In the genomic region with DNA sequence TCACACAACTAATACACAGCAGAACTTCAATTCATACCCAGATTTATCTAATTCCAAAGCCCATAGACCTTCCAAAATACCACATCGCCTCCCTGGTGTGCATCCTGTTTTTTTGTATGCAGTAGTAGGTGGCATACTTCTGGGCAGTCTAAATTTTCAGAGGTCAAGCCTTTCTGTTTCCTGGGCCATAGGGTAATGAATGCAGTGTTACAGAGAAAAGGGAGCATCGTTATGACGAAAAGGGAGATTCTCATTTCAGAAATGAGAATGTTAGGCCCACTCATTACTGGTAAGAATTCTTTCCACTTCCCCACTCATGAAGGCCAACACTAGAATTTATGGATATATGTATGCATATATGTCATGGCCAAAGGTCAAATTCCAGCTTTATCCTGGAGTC, we compare ENCODE assay signal across 20 cellular contexts.
DNase-seq lines count a peak whose midpoint lies in the region; ATAC-seq, FAIRE-seq and TF ChIP-seq lines count a peak whose summit lies in the region.
"Had no signal": no experiment of that assay in that cellular context is flagged by ENCODE, and none has a peak within 500 bp of the region (broad histone marks: within the 10 kb centered on the region; RNA-seq: fewer than 3 reads in every experiment).

No MANE protein-coding gene starts in this region.

- H3K36me3 ChIP-seq in SK-N-SH (replicated peaks in 1 of 2; ENCODE audit: control insufficient read depth in 1 of 2, insufficient read depth in 2 of 2, low read length in 1 of 2) (no peaks in the 10 kb centered on the region), GM12878 (ENCODE audit: control insufficient read depth in 2 of 2, insufficient read depth in 2 of 2, low read length in 1 of 2) (no peaks in the 10 kb centered on the region), neural cell (ENCODE audit: insufficient read depth, low read length) (no peaks in the 10 kb centered on the region)
- H3K36me3 ChIP-seq: HAP-1 had no signal

- WGBS in SK-N-SH (ENCODE audit: low lambda C conversion rate): 69% methylated on average over 3 of the region's 3 CpGs
- WGBS in GM12878 (ENCODE audit: insufficient coverage, insufficient replicate concordance, low lambda C conversion rate, missing lambda C conversion rate): 14% methylated on average over 3 of the region's 3 CpGs

- no peak for TF ChIP-seq CTCF in SK-N-SH (IDR thresholded peaks at IDR 0.05)
- TF ChIP-seq CTCF in GM12878 (IDR thresholded peaks at IDR 0.05 in 2 of 3, conservative IDR thresholded peaks at IDR 0.05 in 1 of 3; ENCODE audit: control insufficient read depth in 2 of 3, extremely low read depth in 1 of 3, insufficient read depth in 1 of 3, low read depth in 3 of 3, low read length in 3 of 3): no peak
- no peak for TF ChIP-seq CTCF in neural cell (IDR thresholded peaks at IDR 0.05; ENCODE audit: poor library complexity, severe bottlenecking)

- no TSS peak for BruUV-seq in GM12878 (replicated peaks; lab: Mats Ljungman, UMichigan)

- H2AFZ ChIP-seq in SK-N-SH (ENCODE audit: low read depth): no peak overlapping the region
- no peak overlapping the region for H2AFZ ChIP-seq in GM12878 (ENCODE audit: control insufficient read depth, low read depth, low read length)
- H2AFZ ChIP-seq in neural cell (ENCODE audit: low read depth, low read length): no peak overlapping the region
- H2AFZ ChIP-seq: GM23248 had no signal

- H3K27me3 ChIP-seq in SK-N-SH (ENCODE audit: insufficient read depth): no peaks in the 10 kb centered on the region
- H3K27me3 ChIP-seq in GM12878 (replicated peaks in 1 of 2; ENCODE audit: control insufficient read depth in 2 of 2, insufficient read depth in 2 of 2, low read length in 1 of 2): no peaks in the 10 kb centered on the region
- H3K27me3 ChIP-seq in neural cell (ENCODE audit: insufficient read depth, low read depth, low read length): no peaks in the 10 kb centered on the region

- CTCF ChIA-PET in SK-N-SH (lab: Yijun Ruan, JAX): no interaction called here
- CTCF ChIA-PET in GM12878 (lab: Yijun Ruan, JAX): no interaction called here

- FAIRE-seq in GM12878 (lab: Jason Lieb, UNC): no peak
- FAIRE-seq: A549, HTR-8/SVneo, K562 had no signal

- in situ Hi-C loops in GM12878 (cut with MboI): no loop called here

- no peaks in the 10 kb centered on the region for H4K20me1 ChIP-seq in SK-N-SH (ENCODE audit: insufficient read depth)
- no peaks in the 10 kb centered on the region for H4K20me1 ChIP-seq in GM12878 (ENCODE audit: control insufficient read depth, insufficient read depth)
- no peaks in the 10 kb centered on the region for H4K20me1 ChIP-seq in neural cell (ENCODE audit: insufficient read depth)

- TF ChIP-seq POLR2A in GM12878 (IDR thresholded peaks at IDR 0.05; ENCODE audit: low read depth, low read length): no peak

- H3K79me2 ChIP-seq in SK-N-SH (ENCODE audit: insufficient read depth): no peaks in the 10 kb centered on the region
- no peaks in the 10 kb centered on the region for H3K79me2 ChIP-seq in GM12878 (ENCODE audit: control insufficient read depth, insufficient read depth, low read length)
- no peaks in the 10 kb centered on the region for H3K79me2 ChIP-seq in neural cell (replicated peaks; ENCODE audit: insufficient read depth, low read length)

- H3F3A ChIP-seq in SK-N-SH (replicated peaks; ENCODE audit: insufficient read depth) (peaks cover 21% of the 10 kb centered on the region), neural cell (ENCODE audit: insufficient read depth, low read length, poor library complexity, severe bottlenecking) (no peaks in the 10 kb centered on the region)

- H3K4me2 ChIP-seq in SK-N-SH: peak overlapping the region; percentile 58
- H3K4me2 ChIP-seq in GM12878 (ENCODE audit: control insufficient read depth, insufficient read depth): no peak overlapping the region
- no peak overlapping the region for H3K4me2 ChIP-seq in neural cell (ENCODE audit: low read length)
- H3K4me2 ChIP-seq: A549 had no signal

- H3K4me3 ChIP-seq in SK-N-SH (ENCODE audit: low read depth in 2 of 2, low read length in 1 of 2): no peak overlapping the region
- no peak overlapping the region for H3K4me3 ChIP-seq in GM12878
- H3K4me3 ChIP-seq in neural cell (ENCODE audit: low read length): no peak overlapping the region
- H3K4me3 ChIP-seq: A549, GM23248, HAP-1, K562 had no signal

- H3K9me2 ChIP-seq in SK-N-SH: no peaks in the 10 kb centered on the region
- H3K9me2 ChIP-seq in neural cell (ENCODE audit: insufficient read depth, low read length): no peaks in the 10 kb centered on the region

- H3K9ac ChIP-seq in SK-N-SH: peak overlapping the region; percentile 58; the same call in 1 of the 2 replicates
- H3K9ac ChIP-seq in GM12878 (ENCODE audit: control insufficient read depth, insufficient read depth, low read length): no peak overlapping the region
- no peak overlapping the region for H3K9ac ChIP-seq in neural cell (ENCODE audit: low read length)
- H3K9ac ChIP-seq: GM23248 had no signal

- H3K9me3 ChIP-seq in SK-N-SH (0 out of 2 replicates have a peak, but pooled peaks cover 4% of the 10 kb centered on the region), GM12878 (replicated peaks; ENCODE audit: control insufficient read depth, insufficient read depth, low read length) (no peaks in the 10 kb centered on the region), neural cell (ENCODE audit: low read length) (no peaks in the 10 kb centered on the region)
- H3K9me3 ChIP-seq: HAP-1 had no signal

- H3K4me1 ChIP-seq in SK-N-SH (ENCODE audit: control insufficient read depth in 1 of 2, insufficient read depth in 2 of 2, low read depth in 1 of 2, low read length in 1 of 2): peaks cover 0 to 19% of the 10 kb centered on the region in 2 experiments; a peak in 3 of 4 replicates
- no peaks in the 10 kb centered on the region for H3K4me1 ChIP-seq in GM12878 (ENCODE audit: control insufficient read depth, insufficient read depth, low read length)
- H3K4me1 ChIP-seq: A549, HAP-1 had no signal

- DNase-seq in SK-N-SH (no peak), GM12878 (ENCODE audit: low read depth, low spot score) (no peak), NCI-H2107 (lab: John Stamatoyannopoulos, UW) (no peak), NCI-H1105 treated with DMSO at 0.1 percent for 48 hours (lab: John Stamatoyannopoulos, UW) (no peak)
- DNase-seq: C1 segment of cervical spinal cord; CD4-positive, CD25-positive, alpha-beta regulatory T cell; CD8-positive, alpha-beta memory T cell; COR-L47; DMS 273 treated with DMSO at 0.1 percent for 48 hours; DMS53; DND-41 had no signal

- RAD21 ChIA-PET in GM12878 (lab: Charles Lee; ENCODE audit: unreplicated experiment): no interaction called here

- H3K27ac ChIP-seq in SK-N-SH (ENCODE audit: low read depth in 2 of 2, low read length in 1 of 2) (peak overlapping the region in 1 of 2 experiments; percentile 97; a peak in 2 of 4 replicates), GM12878 (ENCODE audit: control insufficient read depth, insufficient read depth) (no peak overlapping the region), neural cell (ENCODE audit: low read length) (peak overlapping the region; percentile 62)
- H3K27ac ChIP-seq: 22Rv1, A549, GM23248 had no signal

- SMC1A ChIA-PET in GM12878 (lab: Charles Lee; ENCODE audit: uncharacterized antibody, unreplicated experiment): interaction anchor here (1.1 kb wide), 1 partner anchor 22 kb away, joined by 3 read pairs; no protein-coding TSS in a partner anchor

- intact Hi-C loops in GM12878 (cut with micrococcal nuclease; ENCODE audit: unreplicated experiment): no loop called here

- TF ChIP-seq RAD21 in SK-N-SH (IDR thresholded peaks at IDR 0.05; ENCODE audit: low read length) (no peak), GM12878 (IDR thresholded peaks at IDR 0.05; ENCODE audit: insufficient read depth, low read depth, low read length) (no peak), neural cell (conservative IDR thresholded peaks at IDR 0.05) (no peak)

- ATAC-seq in SK-N-SH treated with all-trans-retinoic acid at 6 μM for 48 hours: no peak
- ATAC-seq in GM12878: peak; percentile 79
- ATAC-seq in GM21529 (IDR thresholded peaks at IDR 0.05; ENCODE audit: unreplicated experiment): no peak
- ATAC-seq: A549, K562 had no signal

- TF ChIP-seq EP300 in SK-N-SH (IDR thresholded peaks at IDR 0.05; ENCODE audit: borderline replicate concordance in 1 of 2, low read depth in 1 of 2, low read length in 1 of 2): no peak
- no peak for TF ChIP-seq EP300 in GM12878 (IDR thresholded peaks at IDR 0.05; ENCODE audit: borderline replicate concordance in 1 of 2, control insufficient read depth in 1 of 2, low read depth in 2 of 2, low read length in 2 of 2)
- TF ChIP-seq EP300 in neural cell (conservative IDR thresholded peaks at IDR 0.05; ENCODE audit: poor library complexity, severe bottlenecking): no peak

- POLR2A ChIA-PET in SK-N-SH (lab: Yijun Ruan, JAX) (no interaction called here), GM12878 (lab: Charles Lee) (interaction anchor here (1.8 kb wide), 1 partner anchor 101 kb away, joined by 4 read pairs; no protein-coding TSS in a partner anchor)

TF ChIP-seq in SK-N-SH, 30 proteins besides CTCF, POLR2A, EP300 and RAD21 (continues in another document):
- no peak for TF ChIP-seq NFIC (IDR thresholded peaks at IDR 0.05; ENCODE audit: borderline replicate concordance)
- no peak for TF ChIP-seq POLR2AphosphoS5 (IDR thresholded peaks at IDR 0.05; ENCODE audit: low read depth, low read length)

TF ChIP-seq in SK-N-SH treated with all-trans-retinoic acid at 6 μM for 48 hours, 23 proteins besides CTCF, POLR2A, EP300 and RAD21 (continues in another document):
- TF ChIP-seq PPARA (CRISPR knock-in tag; IDR thresholded peaks at IDR 0.05; ENCODE audit: borderline replicate concordance): no peak
- no peak for TF ChIP-seq CSDC2 (CRISPR knock-in tag; IDR thresholded peaks at IDR 0.05)

TF ChIP-seq in GM12878, 131 proteins besides CTCF, POLR2A, EP300 and RAD21:
- TF ChIP-seq IKZF1 (conservative IDR thresholded peaks at IDR 0.05): peak; percentile 40; the same call in 1 of the 2 replicates
- peak in 1 of 2 experiments; percentile 18; a peak in 1 of 4 replicates for TF ChIP-seq IKZF2 (IDR thresholded peaks at IDR 0.05)
- TF ChIP-seq LARP7 (IDR thresholded peaks at IDR 0.05): no peak
- TF ChIP-seq ZNF622 (IDR thresholded peaks at IDR 0.05): no peak
- TF ChIP-seq NR2C1 (IDR thresholded peaks at IDR 0.05): peak; percentile 77
- peak; percentile 52; the same call in 1 of the 2 replicates for TF ChIP-seq NR2F1 (conservative IDR thresholded peaks at IDR 0.05)
- TF ChIP-seq JUNB (IDR thresholded peaks at IDR 0.05): peak; percentile 41; the same call in 1 of the 2 replicates
